1 cellular context compared by ENCODE assay signal in genomic region chr9:71725590-71726338, GRCh38.
TF ChIP-seq lines count a peak whose summit lies in the region.

No MANE protein-coding gene starts in this region.

TF ChIP-seq in HepG2, 621 proteins besides CTCF, POLR2A, EP300 and RAD21 (continued from another document and continues in another):
- TF ChIP-seq ZNF609 (CRISPR knock-in tag; IDR thresholded peaks at IDR 0.05; ENCODE audit: borderline replicate concordance) (no peak; the same call in 1 of the 2 replicates), ARHGAP35 (CRISPR knock-in tag; IDR thresholded peaks at IDR 0.05; ENCODE audit: borderline replicate concordance) (no peak), TEAD3 (CRISPR knock-in tag; optimal IDR thresholded peaks at IDR 0.05; ENCODE audit: borderline replicate concordance) (peak; percentile 76), HDAC2 (CRISPR knock-in tag; IDR thresholded peaks at IDR 0.05) (peak; percentile 87), TCF7 (IDR thresholded peaks at IDR 0.05; ENCODE audit: low read depth) (peak; percentile 85), ZNF891 (CRISPR knock-in tag; IDR thresholded peaks at IDR 0.05) (no peak), ZNF292 (CRISPR knock-in tag; IDR thresholded peaks at IDR 0.05; ENCODE audit: borderline replicate concordance, low read depth) (no peak), ZBTB8A (CRISPR knock-in tag; IDR thresholded peaks at IDR 0.05; ENCODE audit: borderline replicate concordance, low read depth) (no peak), ZNF564 (CRISPR knock-in tag; IDR thresholded peaks at IDR 0.05) (no peak), ZNF496 (CRISPR knock-in tag; IDR thresholded peaks at IDR 0.05; ENCODE audit: insufficient replicate concordance) (no peak), ZNF569 (CRISPR knock-in tag; IDR thresholded peaks at IDR 0.05; ENCODE audit: borderline replicate concordance) (no peak), NFATC3 (CRISPR knock-in tag; IDR thresholded peaks at IDR 0.05) (no peak), TRAFD1 (CRISPR knock-in tag; IDR thresholded peaks at IDR 0.05; ENCODE audit: borderline replicate concordance) (no peak), ZNF142 (CRISPR knock-in tag; IDR thresholded peaks at IDR 0.05) (no peak), ZNF777 (CRISPR knock-in tag; IDR thresholded peaks at IDR 0.05) (no peak), CHD4 (IDR thresholded peaks at IDR 0.05; ENCODE audit: borderline replicate concordance, low read length) (no peak), ZNF30 (CRISPR knock-in tag; IDR thresholded peaks at IDR 0.05) (no peak), HNF1B (CRISPR knock-in tag; IDR thresholded peaks at IDR 0.05) (peak; percentile 40; the same call in 1 of the 2 replicates), MAFK (conservative IDR thresholded peaks at IDR 0.05 in 1 of 2, IDR thresholded peaks at IDR 0.05 in 1 of 2; ENCODE audit: low read length in 2 of 2) (no peak), ZNF691 (CRISPR knock-in tag; IDR thresholded peaks at IDR 0.05; ENCODE audit: borderline replicate concordance, low read depth) (no peak), ZNF124 (CRISPR knock-in tag; IDR thresholded peaks at IDR 0.05) (no peak), MEIS1 (CRISPR knock-in tag; IDR thresholded peaks at IDR 0.05; ENCODE audit: borderline replicate concordance) (no peak), HNRNPH1 (optimal IDR thresholded peaks at IDR 0.05; ENCODE audit: low read depth, low read length) (no peak), KDM6A (CRISPR knock-in tag; IDR thresholded peaks at IDR 0.05; ENCODE audit: low read depth) (0 out of 2 replicates have a peak, but pooled peaks have one; percentile 16), ZBTB2 (CRISPR knock-in tag; IDR thresholded peaks at IDR 0.05; ENCODE audit: low read depth) (no peak), RARA (CRISPR knock-in tag; IDR thresholded peaks at IDR 0.05) (peak; percentile 91), ZNF800 (CRISPR knock-in tag; IDR thresholded peaks at IDR 0.05) (no peak), XBP1 (CRISPR knock-in tag; IDR thresholded peaks at IDR 0.05) (no peak), ZNF780A (CRISPR knock-in tag; IDR thresholded peaks at IDR 0.05) (no peak), ATAD3A (CRISPR knock-in tag; IDR thresholded peaks at IDR 0.05) (no peak), E2F1 (CRISPR knock-in tag; IDR thresholded peaks at IDR 0.05) (no peak), GPBP1L1 (CRISPR knock-in tag; IDR thresholded peaks at IDR 0.05) (no peak)
